In genomic region chr1:186812560-186812959, GRCh38 we compare ENCODE assay signal across 15 cellular contexts. TPM values are rescaled to one million over a fixed set of nuclear protein-coding genes. Genes with fewer than 3 reads are reported as not detected.
A peak's percentile ranks its signal among the peaks of the same experiment; 100 is the strongest.
DNase-seq lines count a peak whose midpoint lies in the region; ATAC-seq and TF ChIP-seq lines count a peak whose summit lies in the region.
"Had no signal": no experiment of that assay in that cellular context is flagged by ENCODE, and none has a peak within 500 bp of the region (broad histone marks: within the 10 kb centered on the region; RNA-seq: fewer than 3 reads in every experiment).

No MANE protein-coding gene starts in this region.

- H3K4me2 ChIP-seq in IMR-90 (ENCODE audit: low read depth, low read length), result peak overlapping the region; percentile 39; the same call in 1 of the 2 replicates

- peak; percentile 71 for DNase-seq in AG04450 (ENCODE audit: low read depth, low spot score)
- DNase-seq in IMR-90, result peak; percentile 96
- no peak for DNase-seq in chondrocyte (ENCODE audit: low spot score)
- DNase-seq in kidney glomerular epithelial cell (lab: John Stamatoyannopoulos, UW), result peak; percentile 67
- DNase-seq in activated naive CD8-positive, alpha-beta T cell treated with anti-CD3 and anti-CD28 coated beads, Interleukin-2, amount 50 U/mL, for 24 hours, result no peak
- no peak for DNase-seq in NOMO-1 treated with dmso at 0.1 percent for 144 hours (lab: John Stamatoyannopoulos, UW; ENCODE audit: unreplicated experiment)
- DNase-seq in NCI-H2081 (lab: John Stamatoyannopoulos, UW), result no peak
- DNase-seq: ACHN; NCI-H1417; nucleus accumbens; stimulated activated naive CD4-positive, alpha-beta T cell; tibial artery had no signal

- peaks cover 2% of the 10 kb centered on the region for H3K27me3 Mint-ChIP-seq in chondrocyte (ENCODE audit: low read depth)
- H3K27me3 Mint-ChIP-seq in activated naive CD8-positive, alpha-beta T cell treated with anti-CD3 and anti-CD28 coated beads, Interleukin-2, amount 50 U/mL, for 24 hours, result no peaks in the 10 kb centered on the region

- H2BK5ac ChIP-seq in IMR-90 (ENCODE audit: low read depth, low read length, poor library complexity, severe bottlenecking), result no peak overlapping the region

- no peaks in the 10 kb centered on the region for H4K20me1 ChIP-seq in IMR-90 (ENCODE audit: insufficient read depth, low read length)

- no peak overlapping the region for H2AFZ ChIP-seq in IMR-90 (replicated peaks; ENCODE audit: low read length, poor library complexity)

- POLR2A ChIA-PET in AG04450 (lab: Yijun Ruan, JAX), result no interaction called here
- POLR2A ChIA-PET in IMR-90 (lab: Charles Lee; ENCODE audit: unreplicated experiment), result no interaction called here

- H3K9me3 ChIP-seq in AG04450 (ENCODE audit: control insufficient read depth, insufficient read depth, low read length) (no peaks in the 10 kb centered on the region), IMR-90 (ENCODE audit: control insufficient read depth, insufficient read depth, low read length) (no peaks in the 10 kb centered on the region)
- H3K9me3 ChIP-seq: tibial artery had no signal

- H3K27ac Mint-ChIP-seq in chondrocyte (ENCODE audit: unreplicated experiment), result peak overlapping the region; percentile 43
- H3K27ac Mint-ChIP-seq in activated naive CD8-positive, alpha-beta T cell treated with anti-CD3 and anti-CD28 coated beads, Interleukin-2, amount 50 U/mL, for 24 hours, result no peak overlapping the region

- no peak overlapping the region for H2BK120ac ChIP-seq in IMR-90 (ENCODE audit: low read depth, low read length)

- H2BK20ac ChIP-seq in IMR-90 (ENCODE audit: low read depth, low read length), result no peak overlapping the region

- no peak overlapping the region for H4K8ac ChIP-seq in IMR-90 (ENCODE audit: low read depth in 2 of 2, low read length in 2 of 2)

- no peak overlapping the region for H3K9ac ChIP-seq in IMR-90 (ENCODE audit: low read depth, low read length)

- H3K27me3 ChIP-seq in AG04450 (ENCODE audit: control insufficient read depth, insufficient read depth, low read length) (no peaks in the 10 kb centered on the region), IMR-90 (ENCODE audit: control insufficient read depth, insufficient read depth, low read length) (no peaks in the 10 kb centered on the region; the same call in 1 of the 2 replicates)
- H3K27me3 ChIP-seq: tibial artery had no signal

- TF ChIP-seq CTCF in AG04450 (IDR thresholded peaks at IDR 0.05; ENCODE audit: low read depth, low read length) (no peak), IMR-90 (conservative IDR thresholded peaks at IDR 0.05; ENCODE audit: low read depth, low read length) (no peak), chondrocyte (IDR thresholded peaks at IDR 0.05) (no peak)

- peaks cover 15% of the 10 kb centered on the region for H3K4me1 Mint-ChIP-seq in chondrocyte (ENCODE audit: low read depth)
- no peaks in the 10 kb centered on the region for H3K4me1 Mint-ChIP-seq in activated naive CD8-positive, alpha-beta T cell treated with anti-CD3 and anti-CD28 coated beads, Interleukin-2, amount 50 U/mL, for 24 hours

- no peak overlapping the region for H2BK15ac ChIP-seq in IMR-90 (ENCODE audit: low read depth, low read length)

- H3K36me3 ChIP-seq in IMR-90 (ENCODE audit: control insufficient read depth, insufficient read depth, low read length), result no peaks in the 10 kb centered on the region
- H3K36me3 ChIP-seq: tibial artery had no signal

- no peak overlapping the region; the same call in 1 of the 2 replicates for H3K4me3 ChIP-seq in AG04450 (ENCODE audit: low read depth, low read length)
- no peak overlapping the region for H3K4me3 ChIP-seq in IMR-90 (ENCODE audit: insufficient read depth, low read depth, low read length)
- H3K4me3 ChIP-seq: SK-N-MC, tibial artery had no signal

- H3K27ac ChIP-seq in AG04450 (ENCODE audit: low read depth, low read length), result no peak overlapping the region
- no peak overlapping the region for H3K27ac ChIP-seq in IMR-90 (ENCODE audit: insufficient read depth, low read length)
- H3K27ac ChIP-seq: SK-N-MC, tibial artery had no signal

- no peak overlapping the region for H3K4me3 Mint-ChIP-seq in chondrocyte (ENCODE audit: unreplicated experiment)
- no peak overlapping the region for H3K4me3 Mint-ChIP-seq in activated naive CD8-positive, alpha-beta T cell treated with anti-CD3 and anti-CD28 coated beads, Interleukin-2, amount 50 U/mL, for 24 hours

- no peak overlapping the region for H4K91ac ChIP-seq in IMR-90 (ENCODE audit: insufficient read depth, low read depth, low read length)

- no peak overlapping the region for H4K5ac ChIP-seq in IMR-90 (ENCODE audit: low read depth, low read length)

- H3K36me3 Mint-ChIP-seq in chondrocyte (ENCODE audit: low read depth), result no peaks in the 10 kb centered on the region
- no peaks in the 10 kb centered on the region for H3K36me3 Mint-ChIP-seq in activated naive CD8-positive, alpha-beta T cell treated with anti-CD3 and anti-CD28 coated beads, Interleukin-2, amount 50 U/mL, for 24 hours (ENCODE audit: low read depth)

- CTCF ChIA-PET in AG04450 (lab: Charles Lee) (interaction anchor here (1.1 kb wide), 1 partner anchor 89 kb away, joined by 5 read pairs; no protein-coding TSS in a partner anchor), IMR-90 (lab: Yijun Ruan, JAX) (interaction anchor here (0.6 kb wide), 1 partner anchor 1713 kb away, joined by 10 read pairs; no protein-coding TSS in a partner anchor)

- intact Hi-C loops in IMR-90 (cut with micrococcal nuclease), result loop anchor here (5.0 kb wide), 1 partner anchor 170 kb away; no protein-coding TSS in a partner anchor

- BruUV-seq in IMR-90 (replicated peaks; lab: Mats Ljungman, UMichigan), result no TSS peak

- H3K18ac ChIP-seq in IMR-90 (ENCODE audit: low read depth, low read length), result no peak overlapping the region

- H2AK9ac ChIP-seq in IMR-90 (replicated peaks; ENCODE audit: low read depth, low read length, poor library complexity), result no peak overlapping the region

- no peaks in the 10 kb centered on the region for H3K4me1 ChIP-seq in IMR-90 (ENCODE audit: control insufficient read depth, insufficient read depth, low read length)
- H3K4me1 ChIP-seq: tibial artery had no signal

- no peak overlapping the region for H3K14ac ChIP-seq in IMR-90 (replicated peaks; ENCODE audit: low read depth, low read length)

- H3K9me3 Mint-ChIP-seq in chondrocyte (ENCODE audit: low read depth), result no peaks in the 10 kb centered on the region
- peaks cover 3% of the 10 kb centered on the region for H3K9me3 Mint-ChIP-seq in activated naive CD8-positive, alpha-beta T cell treated with anti-CD3 and anti-CD28 coated beads, Interleukin-2, amount 50 U/mL, for 24 hours

- dilution Hi-C loops in IMR-90 (cut with HindIII; ENCODE audit: low sequenced_read_pairs, unreplicated experiment), result no loop called here

- TF ChIP-seq POLR2A in IMR-90 (IDR thresholded peaks at IDR 0.05; ENCODE audit: low read depth, low read length), result no peak

- no peak overlapping the region for H2AK5ac ChIP-seq in IMR-90 (ENCODE audit: low read depth, low read length)

- ATAC-seq in IMR-90 (ENCODE audit: low read depth) (peak; percentile 98), GM19455 (IDR thresholded peaks at IDR 0.05; ENCODE audit: unreplicated experiment) (no peak)
- no peak for ATAC-seq in activated naive CD8-positive, alpha-beta T cell treated with anti-CD3 and anti-CD28 coated beads, Interleukin-2, amount 50 U/mL, for 24 hours
- ATAC-seq: HCT116 had no signal

- no CpG with 5 or more reads among the region's 4 CpGs for WGBS in IMR-90 (ENCODE audit: extremely low coverage in 2 of 2, insufficient read length in 1 of 2), 2 experiments

- H3K56ac ChIP-seq in IMR-90 (ENCODE audit: extremely low read depth, insufficient read depth, low read length), result no peak overlapping the region

- in situ Hi-C loops in IMR-90 (cut with MboI; ENCODE audit: low sequenced_read_pairs), result no loop called here

- H3K23ac ChIP-seq in IMR-90 (ENCODE audit: low read depth, low read length), result no peak overlapping the region

- no peak overlapping the region for H3K4ac ChIP-seq in IMR-90 (ENCODE audit: low read depth, low read length)

- no peaks in the 10 kb centered on the region for H3K79me1 ChIP-seq in IMR-90 (ENCODE audit: low read depth in 1 of 2, low read length in 2 of 2)

- no peaks in the 10 kb centered on the region for H3K9me1 ChIP-seq in IMR-90 (ENCODE audit: insufficient read depth, low read length)

- TF ChIP-seq RAD21 in IMR-90 (IDR thresholded peaks at IDR 0.05; ENCODE audit: low read length), result no peak

TF ChIP-seq in IMR-90, 13 proteins besides CTCF, POLR2A, EP300 and RAD21 (continues in another document):
- TF ChIP-seq BHLHE40 (IDR thresholded peaks at IDR 0.05; ENCODE audit: low read depth, low read length), result no peak
- peak; percentile 33; the same call in 1 of the 2 replicates for TF ChIP-seq NFE2L2 (IDR thresholded peaks at IDR 0.05; ENCODE audit: low read depth, low read length)
- TF ChIP-seq ELK1 (IDR thresholded peaks at IDR 0.05; ENCODE audit: borderline replicate concordance, low read depth, low read length), result no peak
- TF ChIP-seq MAFK (IDR thresholded peaks at IDR 0.05; ENCODE audit: low read depth, low read length), result peak; percentile 45; the same call in 1 of the 2 replicates
- no peak for TF ChIP-seq CHD1 (IDR thresholded peaks at IDR 0.05; ENCODE audit: low read depth, low read length)
- no peak for TF ChIP-seq RCOR1 (IDR thresholded peaks at IDR 0.05; ENCODE audit: insufficient replicate concordance, low read length)
- TF ChIP-seq MXI1 (IDR thresholded peaks at IDR 0.05; ENCODE audit: borderline replicate concordance, low read depth, low read length), result no peak
- TF ChIP-seq RFX5 (IDR thresholded peaks at IDR 0.05; ENCODE audit: low read depth, low read length), result no peak
- no peak for TF ChIP-seq MAZ (IDR thresholded peaks at IDR 0.05; ENCODE audit: borderline replicate concordance, low read depth, low read length)

RNA-seq across cellular contexts. Expression of gene PLA2G4A, which starts 16.2 kb away (rescaled TPM):
- polyA plus RNA-seq in AG04450 (2011; rRNA removed), result 3.9 and 5.5 TPM in 2 replicates
- 1.8 and 3.5 TPM in 2 replicates for polyA minus RNA-seq in AG04450 (2011; rRNA and poly(A)+ RNA removed)
- total RNA-seq in IMR-90 (2012; rRNA removed), result 3.8 and 4.4 TPM in 2 replicates
- polyA plus RNA-seq in IMR-90 (2012; rRNA removed), result 1.6 TPM in 2 replicates
- 0.22 and 0.39 TPM in 2 replicates for polyA plus RNA-seq in IMR-90 (2012; cell fraction: cytosol; rRNA removed)
- polyA plus RNA-seq in IMR-90 (2012; cell fraction: nucleus; rRNA removed; ENCODE audit: low replicate concordance), result 0.04 and 0.80 TPM in 2 replicates
- total RNA-seq in chondrocyte, result 0.10 to 4.1 TPM (median 0.44 TPM) in 3 replicates

Comparison
In these comparisons a context has a peak if more than half of its experiments do, and no peak if none do; other contexts are left out.
1. DNase-seq: peak in AG04450 (single experiment), IMR-90 (single experiment) and kidney glomerular epithelial cell (single experiment); none in chondrocyte (single experiment), activated naive CD8-positive, alpha-beta T cell treated with anti-CD3 and anti-CD28 coated beads, Interleukin-2, amount 50 U/mL, for 24 hours (single experiment), NOMO-1 treated with dmso at 0.1 percent for 144 hours (single experiment) and NCI-H2081 (0 of 2).